ENCODE assay signal across 18 cellular contexts in the genomic region with DNA sequence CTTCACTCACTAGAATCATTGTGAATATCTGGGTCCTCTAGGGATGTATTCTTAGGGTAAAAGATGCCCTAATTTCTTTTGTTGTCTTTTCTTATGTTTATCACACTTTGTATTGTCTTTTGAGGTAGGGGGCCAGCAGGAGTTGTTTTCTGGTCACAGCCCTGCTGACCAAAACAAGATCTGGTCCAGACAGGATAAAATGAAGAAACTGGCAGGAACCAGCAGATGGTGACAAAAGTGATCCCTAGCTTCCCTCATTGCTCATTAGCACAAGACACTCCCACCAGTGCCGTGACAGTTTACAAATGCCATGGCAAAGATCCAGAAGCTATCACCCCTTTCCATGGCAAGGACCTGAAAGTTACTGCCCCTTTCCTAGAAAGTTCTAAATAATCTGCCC.
"Had no signal": no experiment of that assay in that cellular context is flagged by ENCODE, and none has a peak within 500 bp of the region (broad histone marks: within the 10 kb centered on the region; RNA-seq: fewer than 3 reads in every experiment).

No MANE protein-coding gene starts in this region.

- H3K27ac Mint-ChIP-seq: activated CD4-positive, alpha-beta T cell treated with anti-CD3 and anti-CD28 coated beads for 36 hours; activated CD8-positive, alpha-beta T cell treated with anti-CD3 and anti-CD28 coated beads for 36 hours; activated naive CD8-positive, alpha-beta T cell treated with anti-CD3 and anti-CD28 coated beads, Interleukin-2, amount 10 ng/mL, durations not matched to agents 7 days and 5 days; activated T-cell treated with anti-CD3 and anti-CD28 coated beads, Interleukin-2, amount 50 U/mL, for 72 hours; T-cell had no signal

- H3K27me3 Mint-ChIP-seq: activated CD4-positive, alpha-beta T cell treated with anti-CD3 and anti-CD28 coated beads for 36 hours; activated CD8-positive, alpha-beta T cell treated with anti-CD3 and anti-CD28 coated beads for 36 hours; T-cell had no signal

- H3K4me1 Mint-ChIP-seq: activated CD4-positive, alpha-beta T cell treated with anti-CD3 and anti-CD28 coated beads for 36 hours; activated naive CD8-positive, alpha-beta T cell treated with anti-CD3 and anti-CD28 coated beads, Interleukin-2, amount 10 ng/mL, durations not matched to agents 7 days and 5 days; T-cell had no signal

- DNase-seq: activated CD4-positive, alpha-beta T cell treated with anti-CD3 and anti-CD28 coated beads for 36 hours; activated CD8-positive, alpha-beta memory T cell treated with anti-CD3 and anti-CD28 coated beads, Interleukin-2, amount 50 U/mL, for 4 hours; activated CD8-positive, alpha-beta T cell treated with anti-CD3 and anti-CD28 coated beads for 36 hours; activated naive CD4-positive, alpha-beta T cell treated with anti-CD3 and anti-CD28 coated beads, Interleukin-2, amount 50 U/mL, for 16 hours; activated naive CD8-positive, alpha-beta T cell treated with anti-CD3 and anti-CD28 coated beads, Interleukin-2, amount 10 ng/mL, durations not matched to agents 7 days and 5 days; activated T-cell treated with anti-CD3 and anti-CD28 coated beads, Interleukin-2, amount 50 U/mL, for 72 hours; adrenal gland; body of pancreas; central memory CD4-positive, alpha-beta T cell; KBM-7; NCI-H1048; NCI-H1417; NCI-H1694 treated with DMSO at 0.1 percent for 48 hours; NCI-H2029 treated with DMSO at 0.1 percent for 48 hours; NCI-H345; NCI-H510A; SIG-M5; T-cell had no signal

- H3K36me3 Mint-ChIP-seq: activated naive CD8-positive, alpha-beta T cell treated with anti-CD3 and anti-CD28 coated beads, Interleukin-2, amount 10 ng/mL, durations not matched to agents 7 days and 5 days; T-cell had no signal

- H3K4me3 Mint-ChIP-seq: activated CD4-positive, alpha-beta T cell treated with anti-CD3 and anti-CD28 coated beads for 36 hours; activated CD8-positive, alpha-beta T cell treated with anti-CD3 and anti-CD28 coated beads for 36 hours; activated naive CD8-positive, alpha-beta T cell treated with anti-CD3 and anti-CD28 coated beads, Interleukin-2, amount 10 ng/mL, durations not matched to agents 7 days and 5 days; activated T-cell treated with anti-CD3 and anti-CD28 coated beads, Interleukin-2, amount 50 U/mL, for 72 hours; T-cell had no signal
